1 cellular context compared by ENCODE assay signal in the genomic region with DNA sequence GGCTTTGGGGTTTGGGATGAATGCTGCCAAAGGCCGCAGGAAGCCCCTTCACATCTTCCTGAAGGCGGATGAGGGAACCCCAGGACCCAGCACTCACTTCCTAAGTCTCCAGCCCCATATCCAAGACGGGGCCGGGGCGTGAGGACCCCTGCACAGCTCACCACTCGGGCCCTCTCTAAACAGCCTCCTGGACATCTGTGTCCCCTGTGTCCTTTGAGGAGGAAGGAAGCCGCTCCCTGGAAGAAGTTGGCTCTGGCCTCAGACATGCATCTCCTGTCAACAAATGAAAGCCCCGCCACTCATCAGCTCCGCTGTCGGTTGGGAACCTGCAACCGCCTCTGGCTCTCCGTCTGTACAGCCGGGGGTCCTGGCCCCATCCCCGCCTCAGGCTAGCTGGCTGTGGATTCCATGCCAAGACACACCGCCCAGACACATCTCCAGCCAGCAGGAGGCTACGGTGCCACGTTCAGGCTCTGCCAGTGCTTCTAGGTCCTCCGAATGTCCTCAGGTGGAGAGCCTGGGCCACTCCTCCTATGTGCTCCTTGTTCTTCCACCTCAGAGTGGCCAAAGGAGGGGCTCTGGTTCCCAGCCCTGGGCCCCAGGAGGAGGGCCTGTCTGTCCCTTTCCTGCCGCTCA.
TF ChIP-seq lines count a peak whose summit lies in the region.

No MANE protein-coding gene starts in this region.

TF ChIP-seq in IMR-90, 13 proteins besides CTCF, POLR2A, EP300 and RAD21 (continued from another document):
- TF ChIP-seq BHLHE40 (IDR thresholded peaks at IDR 0.05; ENCODE audit: low read depth, low read length) (no peak), RFX5 (IDR thresholded peaks at IDR 0.05; ENCODE audit: low read depth, low read length) (no peak)
